In the genomic region with DNA sequence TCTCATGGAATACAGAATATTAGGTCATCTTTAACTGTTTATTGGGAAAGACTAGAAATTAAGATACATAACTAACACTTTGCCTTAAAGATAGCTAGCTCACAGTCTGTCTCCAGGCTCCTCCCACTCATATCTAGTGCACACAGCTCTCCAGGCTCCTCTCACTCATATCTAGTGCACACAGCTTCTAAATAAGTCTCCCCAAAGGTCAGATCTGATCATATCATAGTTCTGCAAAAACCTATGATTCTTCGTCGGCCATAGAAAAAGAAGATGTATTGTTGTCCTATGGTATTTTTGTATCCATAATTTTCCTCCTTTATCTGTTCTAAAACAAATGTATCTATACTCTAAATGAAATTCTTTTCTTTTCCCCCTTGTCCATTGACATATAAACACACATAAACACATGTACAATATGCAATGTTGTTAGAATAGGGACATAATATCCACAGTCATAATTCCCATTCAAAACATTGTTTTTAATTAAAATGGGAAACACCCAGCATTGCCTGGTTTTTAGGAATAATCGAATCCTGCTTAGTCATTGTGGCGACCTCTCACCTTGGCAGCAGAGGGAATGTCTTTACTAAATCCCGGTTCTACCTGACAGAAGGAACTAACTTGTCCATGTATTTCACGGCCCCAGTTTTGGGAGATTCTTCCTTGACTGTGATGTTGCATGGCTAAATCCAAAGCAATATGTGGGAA, we compare ENCODE assay signal across 27 cellular contexts.
DNase-seq lines count a peak whose midpoint lies in the region; ATAC-seq and TF ChIP-seq lines count a peak whose summit lies in the region.
"Had no signal": no experiment of that assay in that cellular context is flagged by ENCODE, and none has a peak within 500 bp of the region (broad histone marks: within the 10 kb centered on the region; RNA-seq: fewer than 3 reads in every experiment).

No MANE protein-coding gene starts in this region.

- intact Hi-C loops in HCT116 (cut with micrococcal nuclease): no loop called here
- intact Hi-C loops in CD4-positive, alpha-beta memory T cell (cut with micrococcal nuclease): no loop called here

- H3K9me3 Mint-ChIP-seq in WTC11: peaks cover 4% of the 10 kb centered on the region; the same call in 1 of the 2 replicates
- H3K9me3 Mint-ChIP-seq in CD4-positive, alpha-beta memory T cell: peaks cover 0 to 11% (median 8%) of the 10 kb centered on the region in 8 donors

- H3K4me3 Mint-ChIP-seq in WTC11: no peak overlapping the region
- no peak overlapping the region for H3K4me3 Mint-ChIP-seq in CD4-positive, alpha-beta memory T cell
- H3K4me3 Mint-ChIP-seq: activated CD4-positive, alpha-beta memory T cell treated with anti-CD3 and anti-CD28 coated beads for 36 hours; activated naive CD4-positive, alpha-beta T cell treated with anti-CD3 and anti-CD28 coated beads, Interleukin-2, amount 10 ng/mL, durations not matched to agents 7 days and 5 days; activated T-helper 1 cell treated with anti-CD3 and anti-CD28 coated beads, Interleukin-12 subunit alpha, Interleukin-12 subunit beta, Interleukin-2, Interleukin-4 antibody, amounts not matched to agents 30 ng/mL and 10 ng/mL and 1 ng/mL, durations not matched to agents 14 hours and 24 hours and 36 hours; brain; mesothelial cell of epicardium; naive thymus-derived CD4-positive, alpha-beta T cell; stimulated activated memory B cell treated with anti-CD40 and anti-IgM and Interleukin-4, amounts not matched to agents 10 μg/mL and 1 μg/mL and 100 μg/mL, for 72 hours had no signal

- no TSS peak for BruUV-seq in HCT116 (replicated peaks; lab: Mats Ljungman, UMichigan)

- no peak overlapping the region for H3K4me2 ChIP-seq in HCT116 (ENCODE audit: low read length)
- no peak overlapping the region for H3K4me2 ChIP-seq in smooth muscle cell

- peak; percentile 50; the same call in 1 of the 2 replicates for ATAC-seq in HCT116
- ATAC-seq in WTC11: no peak
- ATAC-seq in HG03025 (IDR thresholded peaks at IDR 0.05; ENCODE audit: low FRiP score, unreplicated experiment): no peak
- ATAC-seq: activated CD4-positive, CD25-positive, alpha-beta regulatory T cell treated with anti-CD3 and anti-CD28 coated beads, Interleukin-2, amount 50 U/mL, for 24 hours; left ventricle myocardium superior; naive thymus-derived CD4-positive, alpha-beta T cell; psoas muscle; stimulated activated memory B cell treated with anti-CD40 and anti-IgM and Interleukin-4, amounts not matched to agents 10 μg/mL and 1 μg/mL and 100 μg/mL, for 72 hours had no signal

- RAD21 ChIA-PET in HCT116 (lab: Charles Lee; ENCODE audit: low non-redundant PET in 1 of 2, low total read pairs in 2 of 2, uncharacterized antibody in 2 of 2, unreplicated experiment in 2 of 2): no interaction called here

- no peaks in the 10 kb centered on the region for H3K9me3 ChIP-seq in HCT116 (ENCODE audit: control insufficient read depth in 1 of 2, insufficient read depth in 1 of 2, low read depth in 1 of 2, low read length in 2 of 2)
- no peaks in the 10 kb centered on the region for H3K9me3 ChIP-seq in smooth muscle cell (replicated peaks; ENCODE audit: low read depth)
- H3K9me3 ChIP-seq in CD4-positive, alpha-beta memory T cell (ENCODE audit: control insufficient read depth in 1 of 2, low read length in 2 of 2): no peaks in the 10 kb centered on the region
- H3K9me3 ChIP-seq: psoas muscle, sigmoid colon, upper lobe of left lung had no signal

- H3K27ac ChIP-seq in HCT116 (ENCODE audit: low read depth, low read length) (no peak overlapping the region), smooth muscle cell (ENCODE audit: low read depth) (no peak overlapping the region)
- H3K27ac ChIP-seq in CD4-positive, alpha-beta memory T cell (ENCODE audit: low read depth, low read length): no peak overlapping the region
- H3K27ac ChIP-seq: psoas muscle, sigmoid colon, upper lobe of left lung had no signal

- no peak overlapping the region for H3K9ac ChIP-seq in HCT116 (ENCODE audit: low read length)
- H3K9ac ChIP-seq in smooth muscle cell (ENCODE audit: low read depth): no peak overlapping the region

- no peaks in the 10 kb centered on the region for H3K9me2 ChIP-seq in HCT116 (ENCODE audit: insufficient read depth)

- no peaks in the 10 kb centered on the region for H3K79me2 ChIP-seq in HCT116 (ENCODE audit: insufficient read depth, low read length)
- H3K79me2 ChIP-seq in smooth muscle cell (ENCODE audit: low read depth): no peaks in the 10 kb centered on the region

- H3K27me3 ChIP-seq in HCT116 (ENCODE audit: insufficient read depth, low read length): no peaks in the 10 kb centered on the region
- H3K27me3 ChIP-seq in smooth muscle cell (ENCODE audit: low read depth): no peaks in the 10 kb centered on the region
- no peaks in the 10 kb centered on the region for H3K27me3 ChIP-seq in CD4-positive, alpha-beta memory T cell (ENCODE audit: insufficient read depth, low read length)
- H3K27me3 ChIP-seq: sigmoid colon, upper lobe of left lung had no signal

- DNase-seq in HCT116 (ENCODE audit: low read depth, low spot score) (no peak), OCI-M2 (lab: John Stamatoyannopoulos, UW; ENCODE audit: unreplicated experiment) (peak; percentile 10), WTC11 (ENCODE audit: low spot score) (no peak), smooth muscle cell (lab: John Stamatoyannopoulos, UW; ENCODE audit: unreplicated experiment) (no peak), HEK293T (ENCODE audit: extremely low spot score) (no peak)
- no peak for DNase-seq in CD4-positive, alpha-beta memory T cell
- DNase-seq: activated CD4-positive, alpha-beta memory T cell treated with anti-CD3 and anti-CD28 coated beads for 36 hours; activated CD8-positive, alpha-beta memory T cell treated with anti-CD3 and anti-CD28 coated beads, Interleukin-2, amount 50 U/mL, for 4 hours; activated naive CD4-positive, alpha-beta T cell treated with anti-CD3 and anti-CD28 coated beads, Interleukin-2, amount 10 ng/mL, durations not matched to agents 7 days and 5 days; DMS 273 treated with DMSO at 0.1 percent for 48 hours; Kasumi-1; left ventricle myocardium superior; naive thymus-derived CD4-positive, alpha-beta T cell; NCI-H1694 treated with DMSO at 0.1 percent for 48 hours; NCI-H748 treated with DMSO at 0.1 percent for 48 hours; occipital lobe; psoas muscle; sigmoid colon; stimulated activated CD4-positive, alpha-beta T cell treated with anti-CD3 and anti-CD28 coated beads, Interleukin-4, amount 100 ng/mL, for 4 hours; substantia nigra; upper lobe of left lung had no signal

- no peak overlapping the region for H3K27ac Mint-ChIP-seq in WTC11
- no peak overlapping the region for H3K27ac Mint-ChIP-seq in CD4-positive, alpha-beta memory T cell
- H3K27ac Mint-ChIP-seq: activated CD4-positive, alpha-beta memory T cell treated with anti-CD3 and anti-CD28 coated beads for 36 hours; activated naive CD4-positive, alpha-beta T cell treated with anti-CD3 and anti-CD28 coated beads, Interleukin-2, amount 10 ng/mL, durations not matched to agents 7 days and 5 days; activated T-helper 1 cell treated with anti-CD3 and anti-CD28 coated beads, Interleukin-12 subunit alpha, Interleukin-12 subunit beta, Interleukin-2, Interleukin-4 antibody, amounts not matched to agents 30 ng/mL and 10 ng/mL and 1 ng/mL, durations not matched to agents 14 hours and 24 hours and 36 hours; brain; mesothelial cell of epicardium; naive thymus-derived CD4-positive, alpha-beta T cell; stimulated activated memory B cell treated with anti-CD40 and anti-IgM and Interleukin-4, amounts not matched to agents 10 μg/mL and 1 μg/mL and 100 μg/mL, for 72 hours had no signal

- peaks cover 29% of the 10 kb centered on the region for H3K4me1 Mint-ChIP-seq in WTC11
- H3K4me1 Mint-ChIP-seq in CD4-positive, alpha-beta memory T cell: no peaks in the 10 kb centered on the region
- H3K4me1 Mint-ChIP-seq: activated naive CD4-positive, alpha-beta T cell treated with anti-CD3 and anti-CD28 coated beads, Interleukin-2, amount 10 ng/mL, durations not matched to agents 7 days and 5 days; brain; stimulated activated memory B cell treated with anti-CD40 and anti-IgM and Interleukin-4, amounts not matched to agents 10 μg/mL and 1 μg/mL and 100 μg/mL, for 72 hours had no signal

- no peak for TF ChIP-seq POLR2A in HCT116 (IDR thresholded peaks at IDR 0.05; ENCODE audit: borderline replicate concordance, extremely low read depth, insufficient read depth, insufficient read length)

- no peaks in the 10 kb centered on the region for H3F3A ChIP-seq in smooth muscle cell (ENCODE audit: low read depth)

- WGBS in smooth muscle cell (ENCODE audit: low lambda C conversion rate): 74% methylated on average over 6 of the region's 6 CpGs

- TF ChIP-seq CTCF in HCT116 (IDR thresholded peaks at IDR 0.05 in 2 of 3, conservative IDR thresholded peaks at IDR 0.05 in 1 of 3; ENCODE audit: borderline replicate concordance in 1 of 3, insufficient read depth in 1 of 3, low read depth in 2 of 3, low read length in 2 of 3): no peak
- no peak for TF ChIP-seq CTCF in WTC11 (IDR thresholded peaks at IDR 0.05)
- no peak for TF ChIP-seq CTCF in smooth muscle cell (IDR thresholded peaks at IDR 0.05; ENCODE audit: borderline replicate concordance, insufficient read depth, poor library complexity, severe bottlenecking)

- H4K20me1 ChIP-seq in HCT116 (ENCODE audit: insufficient read depth) (no peaks in the 10 kb centered on the region), smooth muscle cell (ENCODE audit: low read depth) (no peaks in the 10 kb centered on the region)

- H3K4me1 ChIP-seq in HCT116 (ENCODE audit: control insufficient read depth in 1 of 2, insufficient read depth in 2 of 2, low read length in 2 of 2) (peaks cover 0 to 9% of the 10 kb centered on the region in 2 experiments; a peak in 2 of 4 replicates), smooth muscle cell (ENCODE audit: low read depth) (no peaks in the 10 kb centered on the region)
- H3K4me1 ChIP-seq in CD4-positive, alpha-beta memory T cell (ENCODE audit: insufficient read depth, low read length): no peaks in the 10 kb centered on the region
- H3K4me1 ChIP-seq: psoas muscle, sigmoid colon, upper lobe of left lung had no signal

- no peaks in the 10 kb centered on the region for H3K36me3 Mint-ChIP-seq in WTC11
- H3K36me3 Mint-ChIP-seq in CD4-positive, alpha-beta memory T cell: no peaks in the 10 kb centered on the region
- H3K36me3 Mint-ChIP-seq: activated CD4-positive, alpha-beta memory T cell treated with anti-CD3 and anti-CD28 coated beads for 36 hours; activated naive CD4-positive, alpha-beta T cell treated with anti-CD3 and anti-CD28 coated beads, Interleukin-2, amount 10 ng/mL, durations not matched to agents 7 days and 5 days; brain; naive thymus-derived CD4-positive, alpha-beta T cell; stimulated activated memory B cell treated with anti-CD40 and anti-IgM and Interleukin-4, amounts not matched to agents 10 μg/mL and 1 μg/mL and 100 μg/mL, for 72 hours had no signal

- POLR2A ChIA-PET in HCT116 (lab: Charles Lee): interaction anchor here (1.3 kb wide), 1 partner anchor 8 kb away, joined by 3 read pairs; no protein-coding TSS in a partner anchor
- POLR2A ChIA-PET in WTC11 (lab: Charles Lee): no interaction called here
- POLR2A ChIA-PET in HEK293T (lab: Yijun Ruan, JAX): no interaction called here
- POLR2A ChIA-PET in CD4-positive, alpha-beta memory T cell (lab: Charles Lee; ENCODE audit: partially characterized antibody): no interaction called here

- H2AFZ ChIP-seq in HCT116 (ENCODE audit: low read depth, low read length, poor library complexity, severe bottlenecking) (peak overlapping the region; percentile 84), smooth muscle cell (ENCODE audit: low read depth) (peak overlapping the region; percentile 1)

- CTCF ChIA-PET in HCT116 (lab: Charles Lee) (no interaction called here), WTC11 (lab: Charles Lee) (no interaction called here), HEK293T (lab: Yijun Ruan, JAX) (no interaction called here)
- CTCF ChIA-PET in CD4-positive, alpha-beta memory T cell (lab: Charles Lee; ENCODE audit: partially characterized antibody): no interaction called here

- no peak for TF ChIP-seq RAD21 in HCT116 (IDR thresholded peaks at IDR 0.05; ENCODE audit: low read depth)

- no peak overlapping the region for H3K4me3 ChIP-seq in HCT116 (replicated peaks in 1 of 2; ENCODE audit: low read depth in 1 of 2, low read length in 2 of 2)
- no peak overlapping the region for H3K4me3 ChIP-seq in smooth muscle cell
- H3K4me3 ChIP-seq in CD4-positive, alpha-beta memory T cell (ENCODE audit: low read length in 2 of 2): no peak overlapping the region
- H3K4me3 ChIP-seq: psoas muscle, sigmoid colon, upper lobe of left lung had no signal

- H3K36me3 ChIP-seq in HCT116 (ENCODE audit: control insufficient read depth in 1 of 2, insufficient read depth in 2 of 2, low read length in 2 of 2): no peaks in the 10 kb centered on the region
- no peaks in the 10 kb centered on the region for H3K36me3 ChIP-seq in smooth muscle cell (ENCODE audit: low read depth)
- H3K36me3 ChIP-seq in CD4-positive, alpha-beta memory T cell (ENCODE audit: insufficient read depth, low read length): no peaks in the 10 kb centered on the region
- H3K36me3 ChIP-seq: sigmoid colon, upper lobe of left lung had no signal

- H3K27me3 Mint-ChIP-seq in WTC11 (ENCODE audit: low read depth): no peaks in the 10 kb centered on the region
- no peaks in the 10 kb centered on the region for H3K27me3 Mint-ChIP-seq in CD4-positive, alpha-beta memory T cell
- H3K27me3 Mint-ChIP-seq: activated CD4-positive, alpha-beta memory T cell treated with anti-CD3 and anti-CD28 coated beads for 36 hours; activated naive CD4-positive, alpha-beta T cell treated with anti-CD3 and anti-CD28 coated beads, Interleukin-2, amount 10 ng/mL, durations not matched to agents 7 days and 5 days; brain; naive thymus-derived CD4-positive, alpha-beta T cell; stimulated activated memory B cell treated with anti-CD40 and anti-IgM and Interleukin-4, amounts not matched to agents 10 μg/mL and 1 μg/mL and 100 μg/mL, for 72 hours had no signal
